8 cellular contexts compared by ENCODE assay signal in genomic region chr6:126033696-126034095, GRCh38. TPM values are rescaled to one million over a fixed set of nuclear protein-coding genes. Genes with fewer than 3 reads are reported as not detected.
DNase-seq lines count a peak whose midpoint lies in the region; ATAC-seq and TF ChIP-seq lines count a peak whose summit lies in the region.

No MANE protein-coding gene starts in this region.

- in situ Hi-C loops in Panc1 (cut with HindIII; ENCODE audit: low pct_unique_long_range_greater_than_20kb, low sequenced_read_pairs): no loop called here

- TF ChIP-seq CTCF in Panc1 (IDR thresholded peaks at IDR 0.05) (peak; percentile 64), epithelial cell of esophagus (IDR thresholded peaks at IDR 0.05; ENCODE audit: insufficient read depth, low read depth, low read length, missing control alignments) (peak; percentile 73), mesothelial cell of epicardium (IDR thresholded peaks at IDR 0.05; ENCODE audit: unreplicated experiment) (no peak)

- H3K9me3 ChIP-seq in Panc1 (ENCODE audit: control insufficient read depth, insufficient read depth, low read depth, low read length): no peaks in the 10 kb centered on the region

- H3K4me1 Mint-ChIP-seq in mesothelial cell of epicardium (peaks cover 10% of the 10 kb centered on the region), T-cell (peaks cover 8 to 23% (median 9%) of the 10 kb centered on the region in 3 donors)

- peaks cover 5% of the 10 kb centered on the region; the same call in 1 of the 2 replicates for H3K36me3 ChIP-seq in Panc1 (ENCODE audit: control insufficient read depth, insufficient read depth, low read length)

- ATAC-seq in GM21381 (IDR thresholded peaks at IDR 0.05; ENCODE audit: unreplicated experiment) (peak; percentile 79), HG03571 (IDR thresholded peaks at IDR 0.05; ENCODE audit: unreplicated experiment) (peak; percentile 72), Panc1 (peak; percentile 94), T-cell (replicated peaks in 1 of 4) (no peak)

- H3K4me3 Mint-ChIP-seq in mesothelial cell of epicardium: no peak overlapping the region
- H3K4me3 Mint-ChIP-seq in T-cell: no peak overlapping the region

- H3K27me3 Mint-ChIP-seq in mesothelial cell of epicardium (ENCODE audit: low read depth): no peaks in the 10 kb centered on the region
- no peaks in the 10 kb centered on the region for H3K27me3 Mint-ChIP-seq in T-cell

- CTCF ChIA-PET in Panc1 (lab: Charles Lee): no interaction called here
- CTCF ChIA-PET in T-cell (lab: Charles Lee): interaction anchor here in 1 of 2 donors (1.0 kb wide), 1 partner anchor 38 kb away, joined by 3 read pairs; no protein-coding TSS in a partner anchor

- no peak overlapping the region for H3K27ac ChIP-seq in Panc1 (ENCODE audit: low read length)

- POLR2A ChIA-PET in Panc1 (lab: Charles Lee): interaction anchor here (0.7 kb wide), 1 partner anchor 224 kb away, joined by 5 read pairs; no protein-coding TSS in a partner anchor
- POLR2A ChIA-PET in T-cell (lab: Charles Lee): no interaction called here

- no peaks in the 10 kb centered on the region for H3K9me3 Mint-ChIP-seq in mesothelial cell of epicardium
- H3K9me3 Mint-ChIP-seq in T-cell: no peaks in the 10 kb centered on the region

- peak; percentile 56 for DNase-seq in GF-D8 (lab: John Stamatoyannopoulos, UW)
- DNase-seq in Panc1 (ENCODE audit: low read depth, low spot score): no peak
- peak; percentile 68 for DNase-seq in epithelial cell of esophagus (ENCODE audit: low read depth)
- DNase-seq in myocyte (ENCODE audit: low read depth): peak; percentile 88
- DNase-seq in mesothelial cell of epicardium (ENCODE audit: low spot score in 2 of 2, unreplicated experiment in 2 of 2): no peak
- no peak for DNase-seq in T-cell

- no TSS peak for BruUV-seq in Panc1 (replicated peaks; lab: Mats Ljungman, UMichigan)

- peaks cover 20% of the 10 kb centered on the region for H3K36me3 Mint-ChIP-seq in mesothelial cell of epicardium
- peaks cover 64% of the 10 kb centered on the region for H3K36me3 Mint-ChIP-seq in T-cell

- H3K27me3 ChIP-seq in Panc1 (ENCODE audit: control insufficient read depth, insufficient read depth, low read length): no peaks in the 10 kb centered on the region

- no peaks in the 10 kb centered on the region for H3K4me1 ChIP-seq in Panc1 (ENCODE audit: control insufficient read depth, insufficient read depth, low read length)

- intact Hi-C loops in Panc1 (cut with micrococcal nuclease; ENCODE audit: unreplicated experiment): no loop called here

- H3K27ac Mint-ChIP-seq in mesothelial cell of epicardium (no peak overlapping the region), T-cell (no peak overlapping the region)

- H3K4me3 ChIP-seq in Panc1 (ENCODE audit: low read depth in 2 of 2, low read length in 2 of 2) (no peak overlapping the region), epithelial cell of esophagus (ENCODE audit: low read length) (no peak overlapping the region)

RNA-seq across cellular contexts. Expression of gene TRMT11, which starts 47.4 kb away (rescaled TPM):
- total RNA-seq in Panc1 (2021; ENCODE audit: unreplicated experiment): 34.3 TPM
- 13.4 TPM for polyA plus RNA-seq in Panc1 (2012; ENCODE audit: insufficient read length)
- 23.2 and 23.4 TPM in 2 replicates for total RNA-seq in myocyte
- 8.4 TPM for polyA plus RNA-seq in myocyte (2012)
- 30.8 to 34.6 TPM (median 31.8 TPM) in 3 replicates for total RNA-seq in mesothelial cell of epicardium
- 10 to 100 TPM; 14.2 to 30.3 (median 21.6) TPM for total RNA-seq in T-cell

Comparison
In these comparisons a context has a peak if more than half of its experiments do, and no peak if none do; other contexts are left out.
1. DNase-seq: peak in GF-D8 (single experiment), epithelial cell of esophagus (single experiment) and myocyte (single experiment); none in Panc1 (single experiment), mesothelial cell of epicardium (0 of 2) and T-cell (0 of 34).
2. ATAC-seq: peak in GM21381 (single experiment), HG03571 (single experiment) and Panc1 (single experiment); none in T-cell (0 of 4).